ENCODE assay signal across 1 cellular context in the genomic region with DNA sequence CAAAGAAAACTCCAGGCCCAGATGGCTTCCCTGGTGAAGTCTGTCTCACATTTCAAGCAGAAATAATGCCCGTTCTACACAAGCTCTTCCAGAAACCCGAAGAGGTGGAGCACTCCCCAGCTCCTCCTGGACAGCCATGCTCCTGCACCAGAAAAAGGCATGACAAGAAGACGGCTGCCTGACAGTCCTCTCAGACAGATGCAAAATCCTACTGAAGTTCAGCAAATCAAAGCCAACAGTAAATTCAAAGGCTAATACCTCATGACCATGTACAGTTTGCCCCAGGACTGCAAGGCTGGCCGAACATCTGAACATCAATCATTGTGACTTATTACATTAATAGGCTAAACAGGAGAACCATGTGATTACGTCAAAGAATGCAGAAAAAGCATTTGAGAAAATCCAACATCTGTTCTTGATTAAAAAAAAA.
TF ChIP-seq lines count a peak whose summit lies in the region.

No MANE protein-coding gene starts in this region.

TF ChIP-seq in HepG2, 621 proteins besides CTCF, POLR2A, EP300 and RAD21:
- TF ChIP-seq, protein P1, sequence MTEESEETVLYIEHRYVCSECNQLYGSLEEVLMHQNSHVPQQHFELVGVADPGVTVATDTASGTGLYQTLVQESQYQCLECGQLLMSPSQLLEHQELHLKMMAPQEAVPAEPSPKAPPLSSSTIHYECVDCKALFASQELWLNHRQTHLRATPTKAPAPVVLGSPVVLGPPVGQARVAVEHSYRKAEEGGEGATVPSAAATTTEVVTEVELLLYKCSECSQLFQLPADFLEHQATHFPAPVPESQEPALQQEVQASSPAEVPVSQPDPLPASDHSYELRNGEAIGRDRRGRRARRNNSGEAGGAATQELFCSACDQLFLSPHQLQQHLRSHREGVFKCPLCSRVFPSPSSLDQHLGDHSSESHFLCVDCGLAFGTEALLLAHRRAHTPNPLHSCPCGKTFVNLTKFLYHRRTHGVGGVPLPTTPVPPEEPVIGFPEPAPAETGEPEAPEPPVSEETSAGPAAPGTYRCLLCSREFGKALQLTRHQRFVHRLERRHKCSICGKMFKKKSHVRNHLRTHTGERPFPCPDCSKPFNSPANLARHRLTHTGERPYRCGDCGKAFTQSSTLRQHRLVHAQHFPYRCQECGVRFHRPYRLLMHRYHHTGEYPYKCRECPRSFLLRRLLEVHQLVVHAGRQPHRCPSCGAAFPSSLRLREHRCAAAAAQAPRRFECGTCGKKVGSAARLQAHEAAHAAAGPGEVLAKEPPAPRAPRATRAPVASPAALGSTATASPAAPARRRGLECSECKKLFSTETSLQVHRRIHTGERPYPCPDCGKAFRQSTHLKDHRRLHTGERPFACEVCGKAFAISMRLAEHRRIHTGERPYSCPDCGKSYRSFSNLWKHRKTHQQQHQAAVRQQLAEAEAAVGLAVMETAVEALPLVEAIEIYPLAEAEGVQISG (CRISPR knock-in tag; IDR thresholded peaks at IDR 0.05), result no peak
- TF ChIP-seq ZNF263 (CRISPR knock-in tag; IDR thresholded peaks at IDR 0.05), result peak; percentile 54; the same call in 1 of the 2 replicates
